8 cellular contexts compared by ENCODE assay signal in the genomic region with DNA sequence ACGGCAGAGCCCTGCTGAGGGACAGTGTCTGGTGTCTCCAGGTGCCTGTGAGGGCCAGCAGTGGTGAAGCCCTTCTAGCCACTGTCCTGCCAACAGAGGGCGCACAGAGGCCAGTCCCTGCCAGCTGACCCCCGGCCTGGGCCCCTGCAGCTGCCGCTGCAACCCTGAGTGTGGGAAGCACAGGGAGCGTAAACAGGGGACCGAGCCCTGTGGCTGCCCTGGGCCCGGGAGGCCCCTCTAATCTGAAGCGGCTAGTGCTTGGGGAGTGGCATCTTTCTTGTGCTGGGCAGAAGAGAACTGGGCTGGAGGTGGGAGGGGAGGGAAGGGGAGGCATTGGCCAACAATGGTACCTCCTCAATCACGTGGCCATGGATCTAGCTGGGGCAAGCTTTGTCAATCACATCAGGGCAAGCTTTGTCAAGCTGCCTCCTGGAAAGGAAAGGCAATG. TPM values are rescaled to one million over a fixed set of nuclear protein-coding genes. Genes with fewer than 3 reads are reported as not detected.
A peak's percentile ranks its signal among the peaks of the same experiment; 100 is the strongest.
DNase-seq lines count a peak whose midpoint lies in the region; ATAC-seq and TF ChIP-seq lines count a peak whose summit lies in the region.

No MANE protein-coding gene starts in this region.

- WGBS in liver, result 33% methylated on average over 9 of the region's 9 CpGs
- WGBS in tibial nerve, 2 donors, result 4 to 7% methylated on average over 8 to 9 of the region's 9 CpGs

- DNase-seq in HAP-1 (ENCODE audit: low spot score in 2 of 2) (peak; percentile 68 to 88), NOMO-1 (lab: John Stamatoyannopoulos, UW; ENCODE audit: unreplicated experiment in 2 of 2) (peak; percentile 55 to 73), coronary artery (ENCODE audit: low spot score) (no peak), tibial nerve (ENCODE audit: low spot score in 2 of 2) (peak; percentile 53)

- H3K4me1 ChIP-seq in BLaER1 treated with 17β-estradiol and CSF1 and Interleukin-3, amounts not matched to agents 10 nM and 100 nM, result peaks cover 53 to 63% (median 57%) of the 10 kb centered on the region in 10 experiments
- H3K4me1 ChIP-seq in HAP-1, result peaks cover 47% of the 10 kb centered on the region
- H3K4me1 ChIP-seq in liver (ENCODE audit: control insufficient read depth in 4 of 4, insufficient read depth in 4 of 4, low read length in 3 of 4), result peaks cover 4 to 24% (median 14%) of the 10 kb centered on the region in 4 donors
- H3K4me1 ChIP-seq in tibial nerve, result peaks cover 6 to 58% (median 52%) of the 10 kb centered on the region in 4 donors

- no peak for TF ChIP-seq POLR2A in tibial nerve (IDR thresholded peaks at IDR 0.05)

- H3K9me3 ChIP-seq in BLaER1 treated with 17β-estradiol and CSF1 and Interleukin-3, amounts not matched to agents 10 nM and 100 nM (replicated peaks in 1 of 11), result no peaks in the 10 kb centered on the region
- H3K9me3 ChIP-seq in HAP-1 (no peaks in the 10 kb centered on the region), liver (ENCODE audit: control insufficient read depth in 4 of 4, low read length in 3 of 4) (no peaks in the 10 kb centered on the region), tibial nerve (no peaks in the 10 kb centered on the region)

- no peaks in the 10 kb centered on the region for H3K27me3 ChIP-seq in BLaER1 treated with 17β-estradiol and CSF1 and Interleukin-3, amounts not matched to agents 10 nM and 100 nM
- no peaks in the 10 kb centered on the region for H3K27me3 ChIP-seq in HAP-1 (ENCODE audit: low read depth)
- no peaks in the 10 kb centered on the region for H3K27me3 ChIP-seq in liver (ENCODE audit: control insufficient read depth in 4 of 4, insufficient read depth in 4 of 4, low read length in 3 of 4)
- no peaks in the 10 kb centered on the region for H3K27me3 ChIP-seq in tibial nerve

- TF ChIP-seq CTCF in coronary artery (IDR thresholded peaks at IDR 0.05) (peak; percentile 20), liver (IDR thresholded peaks at IDR 0.05; ENCODE audit: low read depth, low read length, missing input control) (peak; percentile 52), tibial nerve (IDR thresholded peaks at IDR 0.05) (peak; percentile 56 to 83 (median 74))

- TF ChIP-seq RAD21 in liver (IDR thresholded peaks at IDR 0.05), result peak; percentile 52 to 76

- H3K4me2 ChIP-seq in BLaER1 treated with 17β-estradiol and CSF1 and Interleukin-3, amounts not matched to agents 10 nM and 100 nM, result peak overlapping the region; percentile 7 to 97 (median 41); a peak in 19 of 22 replicates

- no peak for ATAC-seq in GM18517 (IDR thresholded peaks at IDR 0.05; ENCODE audit: unreplicated experiment)
- no peak for ATAC-seq in activated CD4-positive, CD25-positive, alpha-beta regulatory T cell treated with anti-CD3 and anti-CD28 coated beads, Interleukin-2, amount 50 U/mL, for 24 hours

- H4K20me1 ChIP-seq in BLaER1 treated with 17β-estradiol and CSF1 and Interleukin-3, amounts not matched to agents 10 nM and 100 nM, result peaks cover 0 to 6% (median 0%) of the 10 kb centered on the region in 11 experiments; a peak in 1 of 22 replicates

- peaks cover 6 to 21% (median 13%) of the 10 kb centered on the region in 11 experiments; a peak in 14 of 22 replicates for H3K36me3 ChIP-seq in BLaER1 treated with 17β-estradiol and CSF1 and Interleukin-3, amounts not matched to agents 10 nM and 100 nM
- H3K36me3 ChIP-seq in HAP-1 (replicated peaks) (peaks cover 5% of the 10 kb centered on the region), liver (ENCODE audit: control insufficient read depth in 4 of 4, insufficient read depth in 3 of 4, low read depth in 1 of 4, low read length in 3 of 4) (no peaks in the 10 kb centered on the region), tibial nerve (peaks cover 0 to 21% (median 0%) of the 10 kb centered on the region in 3 donors)

- H3K9ac ChIP-seq in BLaER1 treated with 17β-estradiol and CSF1 and Interleukin-3, amounts not matched to agents 10 nM and 100 nM, result peak overlapping the region in 1 of 11 experiments; percentile 21; a peak in 1 of 22 replicates
- H3K9ac ChIP-seq in liver (ENCODE audit: low read depth in 1 of 2, low read length in 2 of 2), result no peak overlapping the region

- in situ Hi-C loops in HAP-1 (cut with MboI; ENCODE audit: low sequenced_read_pairs), result no loop called here

- no peak overlapping the region for H3K4me3 ChIP-seq in BLaER1 treated with 17β-estradiol and CSF1 and Interleukin-3, amounts not matched to agents 10 nM and 100 nM
- no peak overlapping the region for H3K4me3 ChIP-seq in HAP-1
- H3K4me3 ChIP-seq in coronary artery, result peak overlapping the region; percentile 19
- H3K4me3 ChIP-seq in liver (ENCODE audit: low read depth in 1 of 3, low read length in 3 of 3), result no peak overlapping the region
- peak overlapping the region in 1 of 4 donors; percentile 9 for H3K4me3 ChIP-seq in tibial nerve

- H3K27ac ChIP-seq in BLaER1 treated with 17β-estradiol and CSF1 and Interleukin-3, amounts not matched to agents 10 nM and 100 nM, result peak overlapping the region in 2 of 11 experiments; percentile 7 to 18; a peak in 2 of 22 replicates
- H3K27ac ChIP-seq in coronary artery (peak overlapping the region in 1 of 2 donors; percentile 3), liver (ENCODE audit: low read depth in 1 of 2, low read length in 2 of 2) (no peak overlapping the region), tibial nerve (peak overlapping the region; percentile 58 to 94 (median 80))

- TF ChIP-seq EP300 in tibial nerve (IDR thresholded peaks at IDR 0.05), result peak in 1 of 2 donors; percentile 40

TF ChIP-seq in liver, 16 proteins besides CTCF, POLR2A, EP300 and RAD21:
- TF ChIP-seq NR2F2 (IDR thresholded peaks at IDR 0.05), result peak; percentile 15
- TF ChIP-seq RXRA (IDR thresholded peaks at IDR 0.05), result no peak

RNA-seq across cellular contexts. Expression of a gene that starts 34.6 kb away (rescaled TPM):
- total RNA-seq in liver (10 to 100 TPM; 21.8 to 39.5 TPM), tibial nerve (100 to 1,000 TPM; 156 to 206 (median 157) TPM)
- polyA plus RNA-seq in liver, result 10 to 100 TPM; 15.8 to 45.3 TPM

RNA-seq across cellular contexts. Expression of a gene that starts 35.3 kb away (rescaled TPM):
- total RNA-seq in liver, result 1 to 10 TPM; 1.0 to 2.2 TPM
- 1 to 10 TPM; 2.4 to 2.5 TPM for polyA plus RNA-seq in liver
- 10 to 100 TPM; 11.0 to 17.7 (median 13.8) TPM for total RNA-seq in tibial nerve

RNA-seq across cellular contexts. Expression of a gene that starts 35.6 kb away (rescaled TPM):
- total RNA-seq in liver (10 to 100 TPM; 18.1 to 22.6 TPM), tibial nerve (10 to 100 TPM in 3 of 4 donors, 1 to 10 TPM in 1; 7.2 to 26.4 (median 11.3) TPM)
- 10 to 100 TPM in 1 of 2 donors, 1 to 10 TPM in 1; 6.0 to 17.4 TPM for polyA plus RNA-seq in liver

Comparison
In these comparisons a context has a peak if more than half of its experiments do, and no peak if none do; other contexts are left out.
1. H3K27ac ChIP-seq: peak in tibial nerve (4 of 4); none in liver (0 of 2).
2. CTCF ChIP-seq: peak in every context shown above with its lines; median percentile 74 in tibial nerve; 52 in liver; 20 in coronary artery.